17 cellular contexts compared by ENCODE assay signal in the genomic region with DNA sequence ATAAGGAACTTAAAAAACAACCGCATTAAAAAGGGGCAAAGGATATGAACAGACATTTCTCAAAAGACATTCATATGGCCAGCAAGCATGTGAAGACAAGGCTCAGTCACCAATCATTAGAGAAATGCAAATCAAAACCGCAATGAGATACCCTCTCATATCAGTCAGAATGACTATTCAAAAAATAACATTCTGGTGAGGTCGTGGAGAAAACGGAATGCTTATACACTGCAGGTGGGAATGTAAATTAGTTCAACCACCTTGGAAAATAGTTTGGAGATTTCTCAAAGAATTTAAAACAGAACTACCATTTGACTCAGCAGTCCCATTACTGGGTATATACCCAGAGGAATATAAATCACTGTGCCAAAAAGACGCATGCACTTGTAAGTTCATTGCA.
DNase-seq lines count a peak whose midpoint lies in the region; ATAC-seq and TF ChIP-seq lines count a peak whose summit lies in the region.
"Had no signal": no experiment of that assay in that cellular context is flagged by ENCODE, and none has a peak within 500 bp of the region (broad histone marks: within the 10 kb centered on the region; RNA-seq: fewer than 3 reads in every experiment).

No MANE protein-coding gene starts in this region.

- no peaks in the 10 kb centered on the region for H3K27me3 ChIP-seq in endodermal cell (ENCODE audit: control insufficient read depth, insufficient read depth, low read length, poor library complexity, severe bottlenecking)
- no peaks in the 10 kb centered on the region for H3K27me3 ChIP-seq in right lobe of liver
- no peaks in the 10 kb centered on the region for H3K27me3 ChIP-seq in Caco-2 (replicated peaks; ENCODE audit: control insufficient read depth, insufficient read depth, low read length)
- H3K27me3 ChIP-seq: BLaER1 had no signal

- H3K27ac ChIP-seq in endodermal cell (ENCODE audit: low read depth, low read length) (no peak overlapping the region), right lobe of liver (no peak overlapping the region)
- H3K27ac ChIP-seq: 22Rv1, BLaER1, HL-60 had no signal

- H3K36me3 ChIP-seq in endodermal cell (ENCODE audit: control insufficient read depth, insufficient read depth, low read length), result no peaks in the 10 kb centered on the region
- H3K36me3 ChIP-seq in right lobe of liver, result no peaks in the 10 kb centered on the region
- no peaks in the 10 kb centered on the region for H3K36me3 ChIP-seq in Caco-2 (ENCODE audit: control insufficient read depth, insufficient read depth, low read length)
- H3K36me3 ChIP-seq: BLaER1 had no signal

- H3K4me1 Mint-ChIP-seq in WTC11 (peaks cover 17% of the 10 kb centered on the region), endodermal cell (no peaks in the 10 kb centered on the region), Caco-2 (ENCODE audit: low read depth, unreplicated experiment) (no peaks in the 10 kb centered on the region)

- TF ChIP-seq CTCF in WTC11 (IDR thresholded peaks at IDR 0.05), result no peak
- no peak for TF ChIP-seq CTCF in endodermal cell (conservative IDR thresholded peaks at IDR 0.05)
- TF ChIP-seq CTCF in right lobe of liver (IDR thresholded peaks at IDR 0.05), result no peak
- TF ChIP-seq CTCF in Caco-2 (IDR thresholded peaks at IDR 0.05; ENCODE audit: insufficient read depth in 1 of 2, low read depth in 1 of 2, low read length in 1 of 2, severe bottlenecking in 1 of 2, unreplicated experiment in 1 of 2), result no peak

- peaks cover 6% of the 10 kb centered on the region for H3K9me3 ChIP-seq in endodermal cell (ENCODE audit: control insufficient read depth, low read length)
- H3K9me3 ChIP-seq in right lobe of liver, result no peaks in the 10 kb centered on the region
- no peaks in the 10 kb centered on the region for H3K9me3 ChIP-seq in Caco-2

- H3K4me3 ChIP-seq in endodermal cell (ENCODE audit: low read length) (no peak overlapping the region), right lobe of liver (no peak overlapping the region), Caco-2 (ENCODE audit: low read depth, low read length) (no peak overlapping the region)
- H3K4me3 ChIP-seq: BLaER1 had no signal

- POLR2A ChIA-PET in WTC11 (lab: Charles Lee) (no interaction called here), Caco-2 (lab: Charles Lee) (no interaction called here)

- 75 to 85% methylated on average over 4 to 5 of the region's 5 CpGs for WGBS in endodermal cell (ENCODE audit: insufficient coverage in 1 of 2, insufficient read length in 1 of 2), 2 experiments
- whole genome bisulfite sequencing in right lobe of liver (ENCODE audit: insufficient coverage, low coverage, low lambda C conversion rate, missing lambda C conversion rate), result 76% methylated on average over 5 of the region's 5 CpGs

- ATAC-seq in WTC11 (peak; percentile 48; the same call in 1 of the 2 replicates), right lobe of liver (no peak)

- no TSS peak for BruUV-seq in Caco-2 (replicated peaks; lab: Mats Ljungman, UMichigan)

- H3K4me1 ChIP-seq in endodermal cell (ENCODE audit: control insufficient read depth, insufficient read depth, low read length) (no peaks in the 10 kb centered on the region), right lobe of liver (no peaks in the 10 kb centered on the region), Caco-2 (no peaks in the 10 kb centered on the region)

- no peak overlapping the region for H3K9ac ChIP-seq in endodermal cell (ENCODE audit: extremely low read depth, low read length, poor library complexity, severe bottlenecking)
- H3K9ac ChIP-seq: BLaER1 had no signal

- H3K9me3 Mint-ChIP-seq in WTC11 (peaks cover 9% of the 10 kb centered on the region), endodermal cell (peaks cover 3% of the 10 kb centered on the region), Caco-2 (ENCODE audit: unreplicated experiment) (no peaks in the 10 kb centered on the region)

- DNase-seq in A172 (ENCODE audit: low spot score) (peak; percentile 89), M059J (ENCODE audit: low read depth) (peak; percentile 83), WTC11 (ENCODE audit: low spot score) (no peak), endodermal cell (no peak), right lobe of liver (no peak), NCI-H2081 (lab: John Stamatoyannopoulos, UW) (no peak), Caco-2 (no peak), superior temporal gyrus (ENCODE audit: extremely low spot score) (no peak)
- DNase-seq: DMS153, KG1, NCI-H1105, NCI-H187, NCI-H2171, RPMI8226 had no signal

- TF ChIP-seq POLR2A in right lobe of liver (IDR thresholded peaks at IDR 0.05), result no peak

- CTCF ChIA-PET in WTC11 (lab: Charles Lee) (no interaction called here), Caco-2 (lab: Charles Lee) (no interaction called here)

- H3K27ac Mint-ChIP-seq in WTC11 (no peak overlapping the region), endodermal cell (peak overlapping the region; percentile 19), Caco-2 (ENCODE audit: unreplicated experiment) (no peak overlapping the region)

- H3K4me3 Mint-ChIP-seq in WTC11 (no peak overlapping the region), endodermal cell (no peak overlapping the region), Caco-2 (ENCODE audit: unreplicated experiment) (no peak overlapping the region)

- intact Hi-C loops in right lobe of liver (cut with DNase I) (no loop called here), Caco-2 (cut with micrococcal nuclease; ENCODE audit: unreplicated experiment) (no loop called here)

- no peaks in the 10 kb centered on the region for H3K27me3 Mint-ChIP-seq in WTC11 (ENCODE audit: low read depth)
- H3K27me3 Mint-ChIP-seq in endodermal cell (ENCODE audit: insufficient read depth), result no peaks in the 10 kb centered on the region
- no peaks in the 10 kb centered on the region for H3K27me3 Mint-ChIP-seq in Caco-2 (ENCODE audit: insufficient read depth, unreplicated experiment)

- H3K36me3 Mint-ChIP-seq in WTC11, result peaks cover 4% of the 10 kb centered on the region; the same call in 1 of the 2 replicates
- H3K36me3 Mint-ChIP-seq in endodermal cell (ENCODE audit: low read depth), result no peaks in the 10 kb centered on the region
- H3K36me3 Mint-ChIP-seq in Caco-2 (ENCODE audit: insufficient read depth, unreplicated experiment), result no peaks in the 10 kb centered on the region

TF ChIP-seq in WTC11, 78 proteins besides CTCF, POLR2A, EP300 and RAD21:
- TF ChIP-seq OVOL2 (CRISPR knock-in tag; IDR thresholded peaks at IDR 0.05; ENCODE audit: borderline replicate concordance) (no peak), TCF7 (CRISPR knock-in tag; IDR thresholded peaks at IDR 0.05; ENCODE audit: low read depth) (no peak), ZNF138 (CRISPR knock-in tag; conservative IDR thresholded peaks at IDR 0.05) (no peak), KAT7 (CRISPR knock-in tag; IDR thresholded peaks at IDR 0.05; ENCODE audit: borderline replicate concordance) (no peak), GTF2I (CRISPR knock-in tag; conservative IDR thresholded peaks at IDR 0.05) (no peak), MXD4 (CRISPR knock-in tag; IDR thresholded peaks at IDR 0.05; ENCODE audit: borderline replicate concordance) (no peak), NFATC4 (CRISPR knock-in tag; IDR thresholded peaks at IDR 0.05) (no peak)
- TF ChIP-seq, protein P1, sequence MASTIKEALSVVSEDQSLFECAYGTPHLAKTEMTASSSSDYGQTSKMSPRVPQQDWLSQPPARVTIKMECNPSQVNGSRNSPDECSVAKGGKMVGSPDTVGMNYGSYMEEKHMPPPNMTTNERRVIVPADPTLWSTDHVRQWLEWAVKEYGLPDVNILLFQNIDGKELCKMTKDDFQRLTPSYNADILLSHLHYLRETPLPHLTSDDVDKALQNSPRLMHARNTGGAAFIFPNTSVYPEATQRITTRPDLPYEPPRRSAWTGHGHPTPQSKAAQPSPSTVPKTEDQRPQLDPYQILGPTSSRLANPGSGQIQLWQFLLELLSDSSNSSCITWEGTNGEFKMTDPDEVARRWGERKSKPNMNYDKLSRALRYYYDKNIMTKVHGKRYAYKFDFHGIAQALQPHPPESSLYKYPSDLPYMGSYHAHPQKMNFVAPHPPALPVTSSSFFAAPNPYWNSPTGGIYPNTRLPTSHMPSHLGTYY (CRISPR knock-in tag; IDR thresholded peaks at IDR 0.05), result no peak
- TF ChIP-seq, protein P2, sequence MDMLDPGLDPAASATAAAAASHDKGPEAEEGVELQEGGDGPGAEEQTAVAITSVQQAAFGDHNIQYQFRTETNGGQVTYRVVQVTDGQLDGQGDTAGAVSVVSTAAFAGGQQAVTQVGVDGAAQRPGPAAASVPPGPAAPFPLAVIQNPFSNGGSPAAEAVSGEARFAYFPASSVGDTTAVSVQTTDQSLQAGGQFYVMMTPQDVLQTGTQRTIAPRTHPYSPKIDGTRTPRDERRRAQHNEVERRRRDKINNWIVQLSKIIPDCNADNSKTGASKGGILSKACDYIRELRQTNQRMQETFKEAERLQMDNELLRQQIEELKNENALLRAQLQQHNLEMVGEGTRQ (CRISPR knock-in tag; IDR thresholded peaks at IDR 0.05), result no peak
- TF ChIP-seq, protein P3, sequence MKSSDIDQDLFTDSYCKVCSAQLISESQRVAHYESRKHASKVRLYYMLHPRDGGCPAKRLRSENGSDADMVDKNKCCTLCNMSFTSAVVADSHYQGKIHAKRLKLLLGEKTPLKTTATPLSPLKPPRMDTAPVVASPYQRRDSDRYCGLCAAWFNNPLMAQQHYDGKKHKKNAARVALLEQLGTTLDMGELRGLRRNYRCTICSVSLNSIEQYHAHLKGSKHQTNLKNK (CRISPR knock-in tag; IDR thresholded peaks at IDR 0.05), result no peak

Comparison
In these comparisons a context has a peak if more than half of its experiments do, and no peak if none do; other contexts are left out.
1. DNase-seq: peak in A172 (single experiment) and M059J (single experiment); none in WTC11 (single experiment), endodermal cell (single experiment), right lobe of liver (0 of 3), NCI-H2081 (0 of 2), Caco-2 (0 of 2) and superior temporal gyrus (single experiment).